19 cellular contexts compared by ENCODE assay signal in genomic region chr12:127716181-127716580, GRCh38.
"Had no signal": no experiment of that assay in that cellular context is flagged by ENCODE, and none has a peak within 500 bp of the region (broad histone marks: within the 10 kb centered on the region; RNA-seq: fewer than 3 reads in every experiment).

No MANE protein-coding gene starts in this region.

- H3K36me3 ChIP-seq: gastrocnemius medialis, lower lobe of right lung, ovary, sigmoid colon, stomach, thyroid gland had no signal

- H3K9me3 ChIP-seq: gastrocnemius medialis, lower lobe of right lung, ovary, psoas muscle, sigmoid colon, stomach, thyroid gland had no signal

- DNase-seq: effector CD4-positive, alpha-beta T cell; gastrocnemius medialis; head of caudate nucleus; left ventricle myocardium superior; lower lobe of right lung; natural killer cell; occipital lobe; ovary; posterior cingulate gyrus; psoas muscle; right cardiac atrium; sigmoid colon; stimulated activated CD4-positive, alpha-beta T cell treated with anti-CD3 and anti-CD28 coated beads, Interleukin-2, amount 100 ng/mL, for 24 hours; stimulated activated CD4-positive, alpha-beta T cell treated with anti-CD3 and anti-CD28 coated beads, Interleukin-4, amount 100 ng/mL, for 24 hours; stimulated activated naive CD4-positive, alpha-beta T cell treated with Interleukin-2 at 50 U/mL for 16 hours; stomach; thyroid gland; trophoblast cell had no signal

- H3K27me3 ChIP-seq: dorsolateral prefrontal cortex, gastrocnemius medialis, ovary, sigmoid colon, stomach, thyroid gland had no signal

- H3K4me1 ChIP-seq: gastrocnemius medialis, lower lobe of right lung, psoas muscle, sigmoid colon, stomach, thyroid gland had no signal

- H3K27ac ChIP-seq: dorsolateral prefrontal cortex, gastrocnemius medialis, lower lobe of right lung, ovary, psoas muscle, sigmoid colon, stomach, thyroid gland had no signal

- H3K4me3 ChIP-seq: dorsolateral prefrontal cortex, gastrocnemius medialis, lower lobe of right lung, ovary, psoas muscle, sigmoid colon, stomach, thyroid gland had no signal
